1 cellular context compared by ENCODE assay signal in genomic region chr12:80299219-80299618, GRCh38.
TF ChIP-seq lines count a peak whose summit lies in the region.

No MANE protein-coding gene starts in this region.

TF ChIP-seq in GM12878, 131 proteins besides CTCF, POLR2A, EP300 and RAD21 (continued from another document and continues in another):
- TF ChIP-seq ZBTB11 (CRISPR knock-in tag; IDR thresholded peaks at IDR 0.05) (no peak), CEBPB (IDR thresholded peaks at IDR 0.05; ENCODE audit: borderline replicate concordance in 1 of 2, low read depth in 2 of 2, low read length in 2 of 2) (peak in 1 of 2 experiments; percentile 66; a peak in 1 of 4 replicates), MTA2 (IDR thresholded peaks at IDR 0.05; ENCODE audit: low read depth) (peak; percentile 90), IKZF2 (IDR thresholded peaks at IDR 0.05) (no peak; a peak in 1 of 4 replicates), SPI1 (IDR thresholded peaks at IDR 0.05; ENCODE audit: borderline replicate concordance, insufficient read depth, low read depth, low read length) (no peak), LARP7 (IDR thresholded peaks at IDR 0.05) (no peak), ZNF687 (IDR thresholded peaks at IDR 0.05) (no peak), RBBP5 (conservative IDR thresholded peaks at IDR 0.05) (no peak), PRDM15 (CRISPR knock-in tag; IDR thresholded peaks at IDR 0.05) (no peak), ATF2 (IDR thresholded peaks at IDR 0.05; ENCODE audit: low read length) (peak; percentile 57; the same call in 1 of the 2 replicates), RCOR1 (conservative IDR thresholded peaks at IDR 0.05; ENCODE audit: low read depth, low read length) (no peak), HCFC1 (IDR thresholded peaks at IDR 0.05; ENCODE audit: low read length) (no peak), BMI1 (IDR thresholded peaks at IDR 0.05; ENCODE audit: borderline replicate concordance) (no peak), STAT3 (IDR thresholded peaks at IDR 0.05; ENCODE audit: low read depth, low read length) (no peak), ZNF622 (IDR thresholded peaks at IDR 0.05) (no peak), ZNF274 (IDR thresholded peaks at IDR 0.05; ENCODE audit: insufficient read depth, insufficient read length) (no peak), HSF1 (IDR thresholded peaks at IDR 0.05; ENCODE audit: low read depth, low read length) (no peak), CBX5 (IDR thresholded peaks at IDR 0.05; ENCODE audit: low read depth) (no peak), EZH2 (IDR thresholded peaks at IDR 0.05; ENCODE audit: borderline replicate concordance, control insufficient read depth, low read depth, low read length) (no peak), HDGF (IDR thresholded peaks at IDR 0.05) (no peak), GABPA (IDR thresholded peaks at IDR 0.05; ENCODE audit: low read depth) (peak; percentile 41; the same call in 1 of the 2 replicates), SKIL (IDR thresholded peaks at IDR 0.05; ENCODE audit: low read depth, poor library complexity, severe bottlenecking) (no peak), RUNX3 (IDR thresholded peaks at IDR 0.05; ENCODE audit: low read length) (peak; percentile 79), ELK1 (IDR thresholded peaks at IDR 0.05; ENCODE audit: low read depth, low read length) (no peak), GATAD2B (conservative IDR thresholded peaks at IDR 0.05; ENCODE audit: low read depth) (no peak), MYB (IDR thresholded peaks at IDR 0.05; ENCODE audit: borderline replicate concordance, low read depth, low read length) (no peak), EED (IDR thresholded peaks at IDR 0.05; ENCODE audit: low read depth) (no peak), CUX1 (IDR thresholded peaks at IDR 0.05; ENCODE audit: insufficient replicate concordance, low read depth, low read length) (no peak)
